26 cellular contexts compared by ENCODE assay signal in the genomic region with DNA sequence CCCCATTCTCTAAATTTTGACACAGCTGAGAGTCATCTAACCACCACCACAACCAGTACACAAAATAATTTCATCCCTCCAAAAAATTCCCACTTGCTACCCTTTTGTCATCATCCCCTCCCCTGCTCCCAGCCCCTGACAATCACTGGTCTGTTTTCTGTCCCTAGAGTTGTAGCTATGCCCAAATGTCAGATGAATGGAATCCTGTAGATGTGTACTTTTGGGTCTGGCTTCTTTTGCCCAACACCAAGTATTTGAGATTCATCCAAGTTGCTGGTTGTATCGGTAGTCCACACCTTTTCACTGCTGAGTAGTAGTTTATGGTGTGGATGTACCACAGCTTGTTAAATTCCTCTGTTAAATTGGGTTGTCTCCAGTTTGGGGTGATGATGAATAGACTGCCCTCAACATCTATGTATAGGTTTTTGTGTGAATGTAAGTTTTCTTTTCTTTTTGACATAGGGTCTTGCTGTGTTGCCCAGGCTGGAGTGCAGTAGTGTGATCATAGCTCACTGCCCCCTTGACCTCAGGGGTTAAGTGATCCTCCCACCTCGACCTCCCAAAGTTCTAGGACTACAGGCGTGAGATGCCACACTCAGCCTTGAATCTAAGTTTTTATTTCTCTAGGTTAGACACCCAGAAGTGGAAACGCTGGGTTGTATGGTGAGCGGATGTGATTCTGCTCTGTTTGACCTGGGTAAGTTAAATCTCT. TPM values are rescaled to one million over a fixed set of nuclear protein-coding genes. Genes with fewer than 3 reads are reported as not detected.
DNase-seq lines count a peak whose midpoint lies in the region; ATAC-seq and TF ChIP-seq lines count a peak whose summit lies in the region.
"Had no signal": no experiment of that assay in that cellular context is flagged by ENCODE, and none has a peak within 500 bp of the region (broad histone marks: within the 10 kb centered on the region; RNA-seq: fewer than 3 reads in every experiment).

No MANE protein-coding gene starts in this region.

- no peaks in the 10 kb centered on the region for H3K27me3 ChIP-seq in GM23338 (ENCODE audit: insufficient read depth)
- H3K27me3 ChIP-seq in Panc1 (ENCODE audit: control insufficient read depth, insufficient read depth, low read length): no peaks in the 10 kb centered on the region
- H3K27me3 ChIP-seq: thyroid gland had no signal

- H3K9me3 Mint-ChIP-seq in GM23338 (peaks cover 14% of the 10 kb centered on the region), nephron (peaks cover 3% of the 10 kb centered on the region), type B pancreatic cell (no peaks in the 10 kb centered on the region)
- H3K9me3 Mint-ChIP-seq: activated naive CD4-positive, alpha-beta T cell treated with anti-CD3 and anti-CD28 coated beads for 36 hours; activated T-cell treated with anti-CD3 and anti-CD28 coated beads, Interleukin-2, amount 50 U/mL, for 24 hours; stimulated activated effector memory CD8-positive, alpha-beta T cell treated with anti-CD3 and anti-CD28 coated beads, Interleukin-12 subunit alpha, Interleukin-12 subunit beta, amount 100 ng/mL, for 72 hours had no signal

- H3K4me3 ChIP-seq in GM23338 (no peak overlapping the region), Panc1 (ENCODE audit: low read depth in 2 of 2, low read length in 2 of 2) (no peak overlapping the region)
- H3K4me3 ChIP-seq: thyroid gland had no signal

- H3K9me2 ChIP-seq in GM23338 (ENCODE audit: insufficient read depth): no peaks in the 10 kb centered on the region

- H3K4me1 Mint-ChIP-seq in GM23338 (peaks cover 42% of the 10 kb centered on the region), nephron (peaks cover 41% of the 10 kb centered on the region), type B pancreatic cell (ENCODE audit: unreplicated experiment) (peaks cover 21% of the 10 kb centered on the region)

- POLR2A ChIA-PET in Panc1 (lab: Charles Lee): interaction anchor here (0.6 kb wide), 1 partner anchor 67 kb away, joined by 6 read pairs; no protein-coding TSS in a partner anchor

- H3K4me1 ChIP-seq in GM23338 (ENCODE audit: insufficient read depth) (peaks cover 18% of the 10 kb centered on the region), Panc1 (ENCODE audit: control insufficient read depth, insufficient read depth, low read length) (peaks cover 27% of the 10 kb centered on the region)

- peaks cover 8% of the 10 kb centered on the region; the same call in 1 of the 2 replicates for H3F3A ChIP-seq in GM23338 (replicated peaks; ENCODE audit: low read depth)

- intact Hi-C loops in Panc1 (cut with micrococcal nuclease; ENCODE audit: unreplicated experiment): no loop called here

- no TSS peak for BruUV-seq in Panc1 (replicated peaks; lab: Mats Ljungman, UMichigan)

- H3K4me2 ChIP-seq in GM23338: no peak overlapping the region

- no peaks in the 10 kb centered on the region for H3K79me2 ChIP-seq in GM23338 (replicated peaks; ENCODE audit: insufficient read depth)

- in situ Hi-C loops in Panc1 (cut with HindIII; ENCODE audit: low pct_unique_long_range_greater_than_20kb, low sequenced_read_pairs): no loop called here

- no peak for TF ChIP-seq CTCF in GM23338 (conservative IDR thresholded peaks at IDR 0.05; ENCODE audit: low read depth in 2 of 2)
- TF ChIP-seq CTCF in Panc1 (IDR thresholded peaks at IDR 0.05): no peak
- TF ChIP-seq CTCF in nephron (IDR thresholded peaks at IDR 0.05; ENCODE audit: unreplicated experiment in 3 of 3): no peak
- no peak for TF ChIP-seq CTCF in type B pancreatic cell (conservative IDR thresholded peaks at IDR 0.05)

- no peaks in the 10 kb centered on the region for H4K20me1 ChIP-seq in GM23338 (replicated peaks; ENCODE audit: insufficient read depth)

- ATAC-seq in GM23338: no peak
- ATAC-seq in Panc1: no peak
- no peak for ATAC-seq in HG03342 (IDR thresholded peaks at IDR 0.05; ENCODE audit: unreplicated experiment)
- ATAC-seq: activated CD4-positive, CD25-positive, alpha-beta regulatory T cell treated with anti-CD3 and anti-CD28 coated beads, Interleukin-2, amount 50 U/mL, for 24 hours; left colon; stimulated activated effector memory CD8-positive, alpha-beta T cell treated with anti-CD3 and anti-CD28 coated beads, Interleukin-12 subunit alpha, Interleukin-12 subunit beta, amount 100 ng/mL, for 72 hours had no signal

- no peak overlapping the region for H2AFZ ChIP-seq in GM23338

- DNase-seq in GM23338 (ENCODE audit: low spot score) (no peak), Panc1 (ENCODE audit: low read depth, low spot score) (no peak), type B pancreatic cell (ENCODE audit: extremely low spot score, unreplicated experiment) (no peak)
- DNase-seq: activated naive CD4-positive, alpha-beta T cell treated with anti-CD3 and anti-CD28 coated beads for 36 hours; activated T-cell treated with anti-CD3 and anti-CD28 coated beads, Interleukin-2, amount 50 U/mL, for 24 hours; anterior cingulate cortex; COR-L47; dermis blood vessel endothelial cell; H7; head of caudate nucleus; left colon; NCI-H1105; NCI-H2081 treated with DMSO at 0.1 percent for 48 hours; NCI-H510A treated with DMSO at 0.1 percent for 48 hours; NK-92 treated with Interleukin-12 subunit alpha and Interleukin-12 subunit beta, amount 100 ng/mL, for 24 hours; RPMI8226; T1000; thyroid gland had no signal

- no peaks in the 10 kb centered on the region for H3K36me3 ChIP-seq in GM23338 (ENCODE audit: insufficient read depth)
- H3K36me3 ChIP-seq in Panc1 (ENCODE audit: control insufficient read depth, insufficient read depth, low read length): no peaks in the 10 kb centered on the region
- H3K36me3 ChIP-seq: thyroid gland had no signal

- H3K9me3 ChIP-seq in Panc1 (ENCODE audit: control insufficient read depth, insufficient read depth, low read depth, low read length): no peaks in the 10 kb centered on the region
- H3K9me3 ChIP-seq: thyroid gland had no signal

- H3K4me3 Mint-ChIP-seq in GM23338: no peak overlapping the region; the same call in 2 of the 3 replicates
- H3K4me3 Mint-ChIP-seq in nephron: no peak overlapping the region
- H3K4me3 Mint-ChIP-seq in type B pancreatic cell: no peak overlapping the region
- H3K4me3 Mint-ChIP-seq: activated naive CD4-positive, alpha-beta T cell treated with anti-CD3 and anti-CD28 coated beads for 36 hours; activated T-cell treated with anti-CD3 and anti-CD28 coated beads, Interleukin-2, amount 50 U/mL, for 24 hours; neural crest cell; stimulated activated effector memory CD8-positive, alpha-beta T cell treated with anti-CD3 and anti-CD28 coated beads, Interleukin-12 subunit alpha, Interleukin-12 subunit beta, amount 100 ng/mL, for 72 hours had no signal

- CTCF ChIA-PET in Panc1 (lab: Charles Lee): no interaction called here

- H3K36me3 Mint-ChIP-seq in GM23338 (ENCODE audit: low read depth): peaks cover 41% of the 10 kb centered on the region
- peaks cover 3% of the 10 kb centered on the region for H3K36me3 Mint-ChIP-seq in nephron (ENCODE audit: low read depth)
- no peaks in the 10 kb centered on the region for H3K36me3 Mint-ChIP-seq in type B pancreatic cell

- no peak overlapping the region for H3K27ac ChIP-seq in GM23338 (ENCODE audit: low read depth)
- H3K27ac ChIP-seq in Panc1 (ENCODE audit: low read length): peak overlapping the region; percentile 19; the same call in 1 of the 2 replicates
- H3K27ac ChIP-seq: thyroid gland had no signal

- H3K27me3 Mint-ChIP-seq in GM23338 (ENCODE audit: insufficient read depth, low read depth, poor library complexity) (peaks cover 17% of the 10 kb centered on the region), nephron (ENCODE audit: low read depth) (peaks cover 4% of the 10 kb centered on the region), type B pancreatic cell (no peaks in the 10 kb centered on the region)
- H3K27me3 Mint-ChIP-seq: activated T-cell treated with anti-CD3 and anti-CD28 coated beads, Interleukin-2, amount 50 U/mL, for 24 hours had no signal

- peak overlapping the region; percentile 53; the same call in 1 of the 2 replicates for H3K27ac Mint-ChIP-seq in GM23338
- H3K27ac Mint-ChIP-seq in nephron: peak overlapping the region in 2 of 3 experiments; percentile 25 to 82
- H3K27ac Mint-ChIP-seq in type B pancreatic cell: no peak overlapping the region
- H3K27ac Mint-ChIP-seq: activated naive CD4-positive, alpha-beta T cell treated with anti-CD3 and anti-CD28 coated beads for 36 hours; activated T-cell treated with anti-CD3 and anti-CD28 coated beads, Interleukin-2, amount 50 U/mL, for 24 hours; stimulated activated effector memory CD8-positive, alpha-beta T cell treated with anti-CD3 and anti-CD28 coated beads, Interleukin-12 subunit alpha, Interleukin-12 subunit beta, amount 100 ng/mL, for 72 hours had no signal

TF ChIP-seq in GM23338, 12 proteins besides CTCF, POLR2A, EP300 and RAD21:
- TF ChIP-seq POLR2AphosphoS5 (IDR thresholded peaks at IDR 0.05; ENCODE audit: low read depth): no peak
- TF ChIP-seq CREB1 (CRISPR knock-in tag; IDR thresholded peaks at IDR 0.05; ENCODE audit: low read depth): no peak

RNA-seq across cellular contexts. Expression of a gene that starts 14.6 kb away (rescaled TPM):
- 98.2 and 120 TPM in 2 replicates for total RNA-seq in GM23338 (2014; rRNA removed; shearing (Covaris generic))
- 103 and 108 TPM in 2 replicates for polyA plus RNA-seq in GM23338 (2016; fragmentation: Nextera tagmentation; extraction: Ambion mirVana)
- total RNA-seq in Panc1 (2021; ENCODE audit: unreplicated experiment) (11.1 TPM), type B pancreatic cell (ENCODE audit: low replicate concordance) (30.0 and 41.3 TPM in 2 replicates)
- 4.5 TPM for polyA plus RNA-seq in Panc1 (2012; ENCODE audit: insufficient read length)

RNA-seq across cellular contexts. Expression of a gene that starts 49.6 kb away (rescaled TPM):
- total RNA-seq in GM23338 (2014; rRNA removed; shearing (Covaris generic)): not detected in 2 replicates
- polyA plus RNA-seq in GM23338 (2016; fragmentation: Nextera tagmentation; extraction: Ambion mirVana): 1.2 and 2.1 TPM in 2 replicates
- total RNA-seq in Panc1 (2021; ENCODE audit: unreplicated experiment): not detected
- polyA plus RNA-seq in Panc1 (2012; ENCODE audit: insufficient read length): not detected
- total RNA-seq in type B pancreatic cell (ENCODE audit: low replicate concordance): not detected in 2 replicates
- total RNA-seq: activated naive CD4-positive, alpha-beta T cell treated with anti-CD3 and anti-CD28 coated beads for 36 hours; cardiac septum; Daoy; dermis blood vessel endothelial cell; H7; HT1080; left colon; neural crest cell had no signal

RNA-seq across cellular contexts. Expression of a gene that starts 54.4 kb away (rescaled TPM):
- total RNA-seq in GM23338 (2014; rRNA removed; shearing (Covaris generic)): not detected in 2 replicates
- not detected in 2 replicates for polyA plus RNA-seq in GM23338 (2016; fragmentation: Nextera tagmentation; extraction: Ambion mirVana)
- not detected for total RNA-seq in Panc1 (2021; ENCODE audit: unreplicated experiment)
- not detected for polyA plus RNA-seq in Panc1 (2012; ENCODE audit: insufficient read length)
- not detected in 2 replicates for total RNA-seq in type B pancreatic cell (ENCODE audit: low replicate concordance)
- total RNA-seq: activated naive CD4-positive, alpha-beta T cell treated with anti-CD3 and anti-CD28 coated beads for 36 hours; cardiac septum; Daoy; dermis blood vessel endothelial cell; H7; HT1080; left colon; neural crest cell had no signal

RNA-seq across cellular contexts. Expression of a gene that starts 57.3 kb away (rescaled TPM):
- total RNA-seq in GM23338 (2014; rRNA removed; shearing (Covaris generic)): not detected in 2 replicates
- polyA plus RNA-seq in GM23338 (2016; fragmentation: Nextera tagmentation; extraction: Ambion mirVana): not detected in 2 replicates
- total RNA-seq in Panc1 (2021; ENCODE audit: unreplicated experiment) (not detected), type B pancreatic cell (ENCODE audit: low replicate concordance) (not detected in 2 replicates)
- polyA plus RNA-seq in Panc1 (2012; ENCODE audit: insufficient read length): not detected
- total RNA-seq: activated naive CD4-positive, alpha-beta T cell treated with anti-CD3 and anti-CD28 coated beads for 36 hours; cardiac septum; Daoy; dermis blood vessel endothelial cell; H7; HT1080; left colon; neural crest cell; thyroid gland had no signal
